In genomic region chr19:17260842-17261325, GRCh38 we compare ENCODE assay signal across 7 cellular contexts. TPM values are rescaled to one million over a fixed set of nuclear protein-coding genes. Genes with fewer than 3 reads are reported as not detected.
DNase-seq lines count a peak whose midpoint lies in the region; ATAC-seq and TF ChIP-seq lines count a peak whose summit lies in the region.

No MANE protein-coding gene starts in this region.

- peak; percentile 80 to 96 (median 95) for TF ChIP-seq CTCF in right lobe of liver (IDR thresholded peaks at IDR 0.05)

- H3K4me1 ChIP-seq in right lobe of liver = no peaks in the 10 kb centered on the region

- no peaks in the 10 kb centered on the region for H3K27me3 ChIP-seq in right lobe of liver

- H3K4me3 ChIP-seq in right lobe of liver = no peak overlapping the region

- intact Hi-C loops in right lobe of liver (cut with DNase I) = no loop called here

- no peaks in the 10 kb centered on the region for H3K36me3 ChIP-seq in right lobe of liver

- ATAC-seq in GM18499 (IDR thresholded peaks at IDR 0.05; ENCODE audit: insufficient read depth, unreplicated experiment) (peak; percentile 52), HG03175 (IDR thresholded peaks at IDR 0.05; ENCODE audit: unreplicated experiment) (peak; percentile 81), right lobe of liver (peak; percentile 94 to 97 (median 96))

- DNase-seq in NCI-H510A treated with DMSO at 0.1 percent for 48 hours (lab: John Stamatoyannopoulos, UW) = peak; percentile 78
- DNase-seq in activated CD4-positive, alpha-beta T cell treated with anti-CD3 and anti-CD28 coated beads for 1 hour = peak; percentile 84
- DNase-seq in cerebellar cortex (ENCODE audit: low spot score) = peak; percentile 80
- DNase-seq in right lobe of liver = peak; percentile 87 to 88 (median 88)
- peak; percentile 82 for DNase-seq in stimulated activated CD8-positive, alpha-beta memory T cell treated with anti-CD3 and anti-CD28 coated beads, Interleukin-15, amount 100 ng/mL, for 1 hour (ENCODE audit: low read depth)

- H3K9me3 ChIP-seq in right lobe of liver = no peaks in the 10 kb centered on the region

- no peak for TF ChIP-seq POLR2A in right lobe of liver (IDR thresholded peaks at IDR 0.05)

- WGBS in right lobe of liver (ENCODE audit: insufficient coverage, low coverage, low lambda C conversion rate, missing lambda C conversion rate) = 11% methylated on average over 14 of the region's 15 CpGs

- no peak overlapping the region for H3K27ac ChIP-seq in right lobe of liver

RNA-seq across cellular contexts. Expression of gene USHBP1, which starts 3.7 kb away (rescaled TPM):
- 1 to 10 TPM in 5 of 6 experiments, under 1 TPM in 1; 0.81 to 3.6 (median 1.7) TPM for total RNA-seq in right lobe of liver

RNA-seq across cellular contexts. Expression of gene BABAM1, which starts 6.4 kb away (rescaled TPM):
- total RNA-seq in right lobe of liver = 10 to 100 TPM; 29.2 to 51.3 (median 37.9) TPM

RNA-seq across cellular contexts. Expression of gene NR2F6, which starts 15.2 kb away (rescaled TPM):
- 100 to 1,000 TPM in 1 of 6 experiments, 10 to 100 TPM in 5; 48.5 to 105 (median 80.9) TPM for total RNA-seq in right lobe of liver

RNA-seq across cellular contexts. Expression of gene ANKLE1, which starts 20.8 kb away (rescaled TPM):
- under 1 TPM; 0.06 to 0.65 (median 0.37) TPM for total RNA-seq in right lobe of liver

RNA-seq across cellular contexts. Expression of gene OCEL1, which starts 34.9 kb away (rescaled TPM):
- 10 to 100 TPM; 17.8 to 64.2 (median 31.2) TPM for total RNA-seq in right lobe of liver
